14 cellular contexts compared by ENCODE assay signal in the genomic region with DNA sequence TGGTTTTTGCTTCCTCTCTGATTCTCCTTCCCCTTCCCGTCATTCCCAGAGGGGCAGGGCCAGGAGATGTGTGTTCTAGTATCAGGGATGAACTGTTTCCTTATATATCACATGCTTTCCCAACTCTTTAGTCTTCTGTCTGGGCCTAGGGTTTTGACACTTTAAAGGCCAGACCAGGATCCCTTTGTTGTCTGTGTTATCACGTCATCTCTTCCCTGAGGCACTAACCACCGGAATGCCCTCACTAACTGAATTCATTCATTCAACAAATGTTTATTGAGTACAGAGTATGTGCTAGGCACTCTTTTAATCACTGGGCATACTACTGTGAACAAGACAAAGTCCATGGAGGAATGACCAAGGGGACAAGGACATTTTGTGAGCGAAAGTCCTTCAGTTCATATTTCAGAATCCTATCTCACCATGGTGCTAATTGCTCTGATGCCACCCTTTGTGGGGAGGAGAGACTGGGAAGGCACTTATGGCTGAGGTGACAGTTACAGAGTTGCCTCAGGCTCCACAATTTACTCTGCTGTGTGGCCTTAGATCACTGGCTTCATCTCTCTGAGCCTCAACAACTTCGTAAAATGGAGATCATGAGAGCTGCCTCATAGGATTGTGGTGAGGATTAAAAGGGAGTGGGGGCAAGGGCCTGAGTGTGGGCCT. TPM values are rescaled to one million over a fixed set of nuclear protein-coding genes. Genes with fewer than 3 reads are reported as not detected.
A peak's percentile ranks its signal among the peaks of the same experiment; 100 is the strongest.
DNase-seq lines count a peak whose midpoint lies in the region; ATAC-seq and TF ChIP-seq lines count a peak whose summit lies in the region.
"Had no signal": no experiment of that assay in that cellular context is flagged by ENCODE, and none has a peak within 500 bp of the region (broad histone marks: within the 10 kb centered on the region; RNA-seq: fewer than 3 reads in every experiment).

No MANE protein-coding gene starts in this region.

- H2AFZ ChIP-seq in hepatocyte, result no peak overlapping the region

- H3K79me2 ChIP-seq in hepatocyte, result no peaks in the 10 kb centered on the region

- H3K27ac ChIP-seq in hepatocyte, result peak overlapping the region; percentile 14
- H3K27ac ChIP-seq: esophagus squamous epithelium, Peyer's patch had no signal

- no peaks in the 10 kb centered on the region for H4K20me1 ChIP-seq in hepatocyte (ENCODE audit: insufficient read depth, poor library complexity, severe bottlenecking)

- no peak overlapping the region for H3K4me3 Mint-ChIP-seq in HFFc6
- no peak overlapping the region for H3K4me3 Mint-ChIP-seq in activated naive CD4-positive, alpha-beta T cell treated with anti-CD3 and anti-CD28 coated beads, Interleukin-2, amount 10 ng/mL, durations not matched to agents 7 days and 5 days
- no peak overlapping the region for H3K4me3 Mint-ChIP-seq in activated naive CD4-positive, alpha-beta T cell treated with anti-CD3 and anti-CD28 coated beads for 36 hours

- no peak for TF ChIP-seq CTCF in HFFc6 (IDR thresholded peaks at IDR 0.05)
- TF ChIP-seq CTCF in hepatocyte (IDR thresholded peaks at IDR 0.05; ENCODE audit: poor library complexity), result no peak

- CTCF ChIA-PET in activated naive CD4-positive, alpha-beta T cell treated with anti-CD3 and anti-CD28 coated beads, Interleukin-2, amount 10 ng/mL, durations not matched to agents 7 days and 5 days (lab: Charles Lee), result no interaction called here
- CTCF ChIA-PET in activated naive CD4-positive, alpha-beta T cell treated with anti-CD3 and anti-CD28 coated beads for 36 hours (lab: Charles Lee), result interaction anchor here (0.6 kb wide), 1 partner anchor 159 kb away, joined by 3 read pairs; no protein-coding TSS in a partner anchor

- DNase-seq in AG08395 (ENCODE audit: low spot score) (peak; percentile 55), HFFc6 (peak; percentile 20), SW480 (ENCODE audit: low spot score) (peak; percentile 81), hepatocyte (ENCODE audit: low spot score) (no peak), NCI-H345 treated with DMSO at 0.1 percent for 48 hours (lab: John Stamatoyannopoulos, UW; ENCODE audit: unreplicated experiment) (no peak)
- no peak for DNase-seq in activated naive CD4-positive, alpha-beta T cell treated with anti-CD3 and anti-CD28 coated beads, Interleukin-2, amount 10 ng/mL, durations not matched to agents 7 days and 5 days
- DNase-seq in activated naive CD4-positive, alpha-beta T cell treated with anti-CD3 and anti-CD28 coated beads for 36 hours, result no peak
- DNase-seq: activated gamma-delta T cell treated with Interleukin-2 at 50 U/mL for 16 hours; cerebellar nuclear complex; DMS79 treated with DMSO at 0.1 percent for 48 hours; esophagus squamous epithelium; Peyer's patch; stimulated activated naive CD4-positive, alpha-beta T cell had no signal

- H3K4me1 Mint-ChIP-seq in HFFc6 (ENCODE audit: low read depth), result peaks cover 38% of the 10 kb centered on the region
- H3K4me1 Mint-ChIP-seq in activated naive CD4-positive, alpha-beta T cell treated with anti-CD3 and anti-CD28 coated beads, Interleukin-2, amount 10 ng/mL, durations not matched to agents 7 days and 5 days, result no peaks in the 10 kb centered on the region
- H3K4me1 Mint-ChIP-seq in activated naive CD4-positive, alpha-beta T cell treated with anti-CD3 and anti-CD28 coated beads for 36 hours (ENCODE audit: low read depth), result no peaks in the 10 kb centered on the region

- no peaks in the 10 kb centered on the region for H3K27me3 ChIP-seq in hepatocyte
- H3K27me3 ChIP-seq: Peyer's patch had no signal

- ATAC-seq in HG02840 (IDR thresholded peaks at IDR 0.05; ENCODE audit: low FRiP score, unreplicated experiment), result no peak

- H3K36me3 ChIP-seq in hepatocyte (replicated peaks; ENCODE audit: insufficient read depth, low read depth), result no peaks in the 10 kb centered on the region
- H3K36me3 ChIP-seq: esophagus squamous epithelium, Peyer's patch had no signal

- intact Hi-C loops in activated naive CD4-positive, alpha-beta T cell treated with anti-CD3 and anti-CD28 coated beads for 36 hours (cut with micrococcal nuclease), result no loop called here

- no peaks in the 10 kb centered on the region for H3K36me3 Mint-ChIP-seq in HFFc6 (ENCODE audit: low read depth)
- H3K36me3 Mint-ChIP-seq in activated naive CD4-positive, alpha-beta T cell treated with anti-CD3 and anti-CD28 coated beads, Interleukin-2, amount 10 ng/mL, durations not matched to agents 7 days and 5 days, result no peaks in the 10 kb centered on the region
- H3K36me3 Mint-ChIP-seq in activated naive CD4-positive, alpha-beta T cell treated with anti-CD3 and anti-CD28 coated beads for 36 hours (ENCODE audit: low read depth), result no peaks in the 10 kb centered on the region

- H3K4me1 ChIP-seq in hepatocyte (ENCODE audit: insufficient read depth), result peaks cover 7% of the 10 kb centered on the region
- H3K4me1 ChIP-seq: Peyer's patch had no signal

- no peaks in the 10 kb centered on the region for H3K9me3 ChIP-seq in hepatocyte (ENCODE audit: low read depth)
- H3K9me3 ChIP-seq: esophagus squamous epithelium, Peyer's patch had no signal

- H3K4me2 ChIP-seq in hepatocyte, result no peak overlapping the region

- H3K27me3 Mint-ChIP-seq in HFFc6 (ENCODE audit: insufficient read depth), result peaks cover 21% of the 10 kb centered on the region
- H3K27me3 Mint-ChIP-seq in activated naive CD4-positive, alpha-beta T cell treated with anti-CD3 and anti-CD28 coated beads, Interleukin-2, amount 10 ng/mL, durations not matched to agents 7 days and 5 days, result peaks cover 45% of the 10 kb centered on the region
- H3K27me3 Mint-ChIP-seq in activated naive CD4-positive, alpha-beta T cell treated with anti-CD3 and anti-CD28 coated beads for 36 hours (ENCODE audit: low read depth), result peaks cover 8% of the 10 kb centered on the region

- WGBS in hepatocyte (ENCODE audit: low lambda C conversion rate, missing lambda C conversion rate), result 66% methylated on average over 5 of the region's 5 CpGs

- no peaks in the 10 kb centered on the region for H3K9me3 Mint-ChIP-seq in HFFc6
- H3K9me3 Mint-ChIP-seq in activated naive CD4-positive, alpha-beta T cell treated with anti-CD3 and anti-CD28 coated beads, Interleukin-2, amount 10 ng/mL, durations not matched to agents 7 days and 5 days, result no peaks in the 10 kb centered on the region
- no peaks in the 10 kb centered on the region for H3K9me3 Mint-ChIP-seq in activated naive CD4-positive, alpha-beta T cell treated with anti-CD3 and anti-CD28 coated beads for 36 hours

- H3K27ac Mint-ChIP-seq in HFFc6, result peak overlapping the region; percentile 23; the same call in 1 of the 2 replicates
- H3K27ac Mint-ChIP-seq in activated naive CD4-positive, alpha-beta T cell treated with anti-CD3 and anti-CD28 coated beads, Interleukin-2, amount 10 ng/mL, durations not matched to agents 7 days and 5 days, result no peak overlapping the region
- no peak overlapping the region for H3K27ac Mint-ChIP-seq in activated naive CD4-positive, alpha-beta T cell treated with anti-CD3 and anti-CD28 coated beads for 36 hours

- no peak overlapping the region for H3K4me3 ChIP-seq in hepatocyte
- H3K4me3 ChIP-seq: esophagus squamous epithelium, Peyer's patch had no signal

- H3K9me2 ChIP-seq in hepatocyte (replicated peaks; ENCODE audit: insufficient read depth), result no peaks in the 10 kb centered on the region

RNA-seq across cellular contexts. Expression of a gene that starts 12.0 kb away (rescaled TPM):
- 10 to 100 TPM; 15.3 to 19.6 (median 17.0) TPM for total RNA-seq in HFFc6 (2021; fragmentation: NEBNext Ultra II Directional; extraction: Animal tissue kit (Norgen Biotek cat#: 25700))
- total RNA-seq in hepatocyte, result 22.5 and 29.1 TPM in 2 replicates
- polyA plus RNA-seq in hepatocyte, result 54.3 and 55.0 TPM in 2 replicates
- total RNA-seq in activated naive CD4-positive, alpha-beta T cell treated with anti-CD3 and anti-CD28 coated beads for 36 hours, result 1 to 10 TPM; 8.1 to 8.8 TPM

Comparison
In these comparisons a context has a peak if more than half of its experiments do, and no peak if none do; other contexts are left out.
1. DNase-seq: peak in AG08395 (single experiment), HFFc6 (single experiment) and SW480 (single experiment); none in hepatocyte (single experiment), activated naive CD4-positive, alpha-beta T cell treated with anti-CD3 and anti-CD28 coated beads, Interleukin-2, amount 10 ng/mL, durations not matched to agents 7 days and 5 days (single experiment), activated naive CD4-positive, alpha-beta T cell treated with anti-CD3 and anti-CD28 coated beads for 36 hours (single experiment) and NCI-H345 treated with DMSO at 0.1 percent for 48 hours (single experiment).